In the genomic region with DNA sequence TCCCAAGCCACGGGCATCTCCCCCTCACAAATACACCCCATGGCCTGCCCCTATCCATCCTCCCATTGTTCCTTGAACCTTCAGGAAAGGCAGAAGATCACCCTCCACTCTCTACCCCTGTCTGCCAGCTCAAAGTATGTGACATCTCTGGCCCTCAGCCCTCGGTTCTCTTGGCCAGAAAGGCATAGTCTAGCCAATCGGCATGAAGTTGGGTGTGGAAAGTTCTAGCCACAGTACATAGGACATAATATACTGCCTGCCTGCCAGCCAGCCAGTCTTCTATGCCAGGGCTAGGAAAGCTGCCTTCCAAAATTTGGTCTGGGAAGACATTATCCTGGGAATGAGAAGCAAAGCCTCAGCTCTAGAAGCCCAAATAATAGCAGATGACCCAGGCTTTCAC, we compare ENCODE assay signal across 20 cellular contexts. TPM values are rescaled to one million over a fixed set of nuclear protein-coding genes. Genes with fewer than 3 reads are reported as not detected.
"Had no signal": no experiment of that assay in that cellular context is flagged by ENCODE, and none has a peak within 500 bp of the region (broad histone marks: within the 10 kb centered on the region; RNA-seq: fewer than 3 reads in every experiment).

No MANE protein-coding gene starts in this region.

- H3K36me3 ChIP-seq: ascending aorta, esophagus muscularis mucosa, gastroesophageal sphincter, lower lobe of right lung, neural progenitor cell, ovary, stomach had no signal

- DNase-seq: activated CD4-positive, alpha-beta T cell treated with anti-CD3 and anti-CD28 coated beads, Interleukin-2, amount 10 ng/mL, durations not matched to agents 7 days and 5 days; activated CD8-positive, alpha-beta memory T cell treated with anti-CD3 and anti-CD28 coated beads, Interleukin-2, amount 50 U/mL, for 4 hours; activated naive CD4-positive, alpha-beta T cell treated with anti-CD3 and anti-CD28 coated beads for 36 hours; activated T-cell treated with anti-CD3 and anti-CD28 coated beads, Interleukin-2, amount 50 U/mL, for 4 hours; effector CD8-positive, alpha-beta T cell; lower lobe of right lung; ovary; stimulated activated CD4-positive, alpha-beta T cell treated with anti-CD3 and anti-CD28 coated beads, Interleukin-4, amount 100 ng/mL, for 1 hour; stomach; T-helper 1 cell; T-helper 9 cell had no signal

- ATAC-seq: activated T-cell treated with anti-CD3 and anti-CD28 coated beads, Interleukin-2, amount 50 U/mL, for 4 hours; gastroesophageal sphincter had no signal

- H3K36me3 Mint-ChIP-seq: neural progenitor cell had no signal

- H3K27ac Mint-ChIP-seq: activated CD4-positive, alpha-beta T cell treated with anti-CD3 and anti-CD28 coated beads, Interleukin-2, amount 10 ng/mL, durations not matched to agents 7 days and 5 days; activated naive CD4-positive, alpha-beta T cell treated with anti-CD3 and anti-CD28 coated beads for 36 hours; neural progenitor cell had no signal

- H3K4me2 ChIP-seq: hepatocyte, neural progenitor cell, SK-N-SH, smooth muscle cell had no signal

- H3K9me3 Mint-ChIP-seq: activated CD4-positive, alpha-beta T cell treated with anti-CD3 and anti-CD28 coated beads, Interleukin-2, amount 10 ng/mL, durations not matched to agents 7 days and 5 days; activated naive CD4-positive, alpha-beta T cell treated with anti-CD3 and anti-CD28 coated beads for 36 hours; activated T-cell treated with anti-CD3 and anti-CD28 coated beads, Interleukin-2, amount 50 U/mL, for 4 hours; neural progenitor cell had no signal

- H3K4me1 ChIP-seq: ascending aorta, esophagus muscularis mucosa, gastroesophageal sphincter, lower lobe of right lung, stomach had no signal

- H3K9me3 ChIP-seq: ascending aorta, esophagus muscularis mucosa, gastroesophageal sphincter, lower lobe of right lung, ovary, SK-N-SH, stomach had no signal

- H2AFZ ChIP-seq: hepatocyte had no signal

- H3K4me1 Mint-ChIP-seq: activated CD4-positive, alpha-beta T cell treated with anti-CD3 and anti-CD28 coated beads, Interleukin-2, amount 10 ng/mL, durations not matched to agents 7 days and 5 days had no signal

- H3K4me3 Mint-ChIP-seq: activated CD4-positive, alpha-beta T cell treated with anti-CD3 and anti-CD28 coated beads, Interleukin-2, amount 10 ng/mL, durations not matched to agents 7 days and 5 days; activated naive CD4-positive, alpha-beta T cell treated with anti-CD3 and anti-CD28 coated beads for 36 hours; activated T-cell treated with anti-CD3 and anti-CD28 coated beads, Interleukin-2, amount 50 U/mL, for 4 hours; neural progenitor cell had no signal

- H3K27me3 ChIP-seq: ascending aorta, esophagus muscularis mucosa, gastroesophageal sphincter, neural progenitor cell, ovary had no signal

- H3K27ac ChIP-seq: ascending aorta, esophagus muscularis mucosa, gastroesophageal sphincter, hepatocyte, lower lobe of right lung, neural progenitor cell, ovary, stomach had no signal

- H3K79me2 ChIP-seq: hepatocyte had no signal

- H3K4me3 ChIP-seq: ascending aorta, esophagus muscularis mucosa, gastroesophageal sphincter, hepatocyte, lower lobe of right lung, neural progenitor cell, ovary, smooth muscle cell, stomach had no signal

- H3K9ac ChIP-seq: neural progenitor cell, SK-N-SH had no signal

RNA-seq across cellular contexts. Expression of gene PLP1, which starts 3.2 kb away (rescaled TPM):
- total RNA-seq: activated CD4-positive, alpha-beta T cell treated with anti-CD3 and anti-CD28 coated beads, Interleukin-2, amount 10 ng/mL, durations not matched to agents 7 days and 5 days; activated naive CD4-positive, alpha-beta T cell treated with anti-CD3 and anti-CD28 coated beads for 36 hours; activated T-cell treated with anti-CD3 and anti-CD28 coated beads, Interleukin-2, amount 50 U/mL, for 4 hours; endothelial cell of umbilical vein; mononuclear cell; smooth muscle cell had no signal
- polyA plus RNA-seq: endothelial cell of umbilical vein, smooth muscle cell had no signal

RNA-seq across cellular contexts. Expression of gene RAB9B, which starts 58.6 kb away (rescaled TPM):
- polyA plus RNA-seq: smooth muscle cell had no signal
